Comparison of ENCODE assay signal across 16 cellular contexts in the genomic region with DNA sequence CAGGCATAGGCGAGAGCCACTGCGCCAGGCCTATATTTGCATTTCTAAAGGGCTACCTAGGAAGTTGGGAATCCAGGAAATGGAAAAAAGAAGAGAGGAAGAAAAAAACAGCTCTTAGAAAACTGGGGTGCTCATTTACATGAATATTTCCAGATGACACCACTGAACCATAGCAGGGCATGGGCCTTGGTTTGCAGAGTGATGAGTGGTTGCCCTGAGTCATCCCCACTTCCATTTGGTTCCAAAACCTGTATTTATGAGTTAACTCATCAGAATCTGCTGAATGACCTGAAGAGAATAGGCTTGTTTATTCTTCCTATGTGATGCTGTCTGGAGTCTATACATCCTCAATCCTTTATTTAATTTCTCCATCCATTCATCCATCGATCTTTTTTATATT. TPM values are rescaled to one million over a fixed set of nuclear protein-coding genes. Genes with fewer than 3 reads are reported as not detected.
DNase-seq lines count a peak whose midpoint lies in the region; ATAC-seq and TF ChIP-seq lines count a peak whose summit lies in the region.
"Had no signal": no experiment of that assay in that cellular context is flagged by ENCODE, and none has a peak within 500 bp of the region (broad histone marks: within the 10 kb centered on the region; RNA-seq: fewer than 3 reads in every experiment).

No MANE protein-coding gene starts in this region.

- H3K4me3 ChIP-seq in fibroblast of mammary gland (ENCODE audit: control insufficient read depth, low read depth, low read length): no peak overlapping the region
- H3K4me3 ChIP-seq in thoracic aorta: no peak overlapping the region
- H3K4me3 ChIP-seq: cardiac muscle cell had no signal

- peaks cover 4% of the 10 kb centered on the region for H3K36me3 ChIP-seq in thoracic aorta
- H3K36me3 ChIP-seq: cardiac muscle cell had no signal

- peak; percentile 34 to 43 for ATAC-seq in activated naive CD4-positive, alpha-beta T cell treated with anti-CD3 and anti-CD28 coated beads, Interleukin-2, amount 50 U/mL, for 72 hours
- ATAC-seq in WTC11 (peak; percentile 30), thoracic aorta (ENCODE audit: insufficient number of reproducible peaks, low FRiP score, low read depth) (no peak), GM19452 (IDR thresholded peaks at IDR 0.05; ENCODE audit: unreplicated experiment) (no peak)
- ATAC-seq: activated CD8-positive, alpha-beta T cell treated with anti-CD3 and anti-CD28 coated beads, Interleukin-2, amount 10 ng/mL, durations not matched to agents 7 days and 5 days had no signal

- H3K27ac ChIP-seq in thoracic aorta: peak overlapping the region; percentile 67 to 79
- no peak overlapping the region for H3K27ac ChIP-seq in substantia nigra (ENCODE audit: low read depth, low read length, poor library complexity, severe bottlenecking)
- H3K27ac ChIP-seq: cardiac muscle cell, KMS-11 had no signal

- no peaks in the 10 kb centered on the region for H3K9me3 ChIP-seq in thoracic aorta

- H3K27me3 ChIP-seq in thoracic aorta (replicated peaks; ENCODE audit: insufficient read depth): no peaks in the 10 kb centered on the region
- H3K27me3 ChIP-seq: cardiac muscle cell had no signal

- peaks cover 38% of the 10 kb centered on the region for H3K4me1 Mint-ChIP-seq in WTC11
- no peaks in the 10 kb centered on the region for H3K4me1 Mint-ChIP-seq in activated CD4-positive, alpha-beta T cell treated with anti-CD3 and anti-CD28 coated beads, Interleukin-2, amount 10 ng/mL, durations not matched to agents 7 days and 5 days

- CTCF ChIA-PET in WTC11 (lab: Charles Lee): interaction anchor here (1.0 to 2.3 kb wide), 5 partner anchors 13 to 132 kb away, joined by 3 to 12 read pairs (median 5); partner anchors contain the start of genes EHD3 and GALNT14
- CTCF ChIA-PET in activated CD4-positive, alpha-beta T cell treated with anti-CD3 and anti-CD28 coated beads, Interleukin-2, amount 10 ng/mL, durations not matched to agents 7 days and 5 days (lab: Charles Lee): interaction anchor here (0.7 kb wide), 1 partner anchor 54 kb away, joined by 3 read pairs; no protein-coding TSS in a partner anchor

- POLR2A ChIA-PET in WTC11 (lab: Charles Lee): no interaction called here
- POLR2A ChIA-PET in activated CD4-positive, alpha-beta T cell treated with anti-CD3 and anti-CD28 coated beads, Interleukin-2, amount 10 ng/mL, durations not matched to agents 7 days and 5 days (lab: Charles Lee): no interaction called here

- no peak for DNase-seq in activated naive CD4-positive, alpha-beta T cell treated with anti-CD3 and anti-CD28 coated beads, Interleukin-2, amount 50 U/mL, for 72 hours (ENCODE audit: low spot score in 2 of 2)
- DNase-seq in activated naive CD4-positive, alpha-beta T cell treated with Interleukin-2 at 50 U/mL for 16 hours: no peak
- DNase-seq in WTC11 (ENCODE audit: low spot score): no peak
- peak; percentile 81 for DNase-seq in fibroblast of mammary gland (ENCODE audit: low read depth)
- no peak for DNase-seq in thoracic aorta (ENCODE audit: low spot score)
- DNase-seq in activated CD4-positive, alpha-beta T cell treated with anti-CD3 and anti-CD28 coated beads, Interleukin-2, amount 10 ng/mL, durations not matched to agents 7 days and 5 days: no peak
- no peak for DNase-seq in substantia nigra (lab: John Stamatoyannopoulos, UW)
- DNase-seq: 8988T; activated CD8-positive, alpha-beta T cell treated with anti-CD3 and anti-CD28 coated beads, Interleukin-2, amount 10 ng/mL, durations not matched to agents 7 days and 5 days; activated gamma-delta T cell treated with Interleukin-2 at 50 U/mL for 16 hours; Calu3; NCI-H526; occipital lobe had no signal

- no peaks in the 10 kb centered on the region for H3K36me3 Mint-ChIP-seq in activated naive CD4-positive, alpha-beta T cell treated with anti-CD3 and anti-CD28 coated beads, Interleukin-2, amount 50 U/mL, for 72 hours
- H3K36me3 Mint-ChIP-seq in WTC11: peaks cover 15% of the 10 kb centered on the region
- no peaks in the 10 kb centered on the region for H3K36me3 Mint-ChIP-seq in activated CD4-positive, alpha-beta T cell treated with anti-CD3 and anti-CD28 coated beads, Interleukin-2, amount 10 ng/mL, durations not matched to agents 7 days and 5 days (ENCODE audit: low read depth)

- H3K27ac Mint-ChIP-seq in activated naive CD4-positive, alpha-beta T cell treated with anti-CD3 and anti-CD28 coated beads, Interleukin-2, amount 50 U/mL, for 72 hours: no peak overlapping the region
- H3K27ac Mint-ChIP-seq in WTC11: peak overlapping the region; percentile 71; the same call in 1 of the 2 replicates
- H3K27ac Mint-ChIP-seq in activated CD4-positive, alpha-beta T cell treated with anti-CD3 and anti-CD28 coated beads, Interleukin-2, amount 10 ng/mL, durations not matched to agents 7 days and 5 days: no peak overlapping the region
- H3K27ac Mint-ChIP-seq: activated CD8-positive, alpha-beta T cell treated with anti-CD3 and anti-CD28 coated beads, Interleukin-2, amount 10 ng/mL, durations not matched to agents 7 days and 5 days had no signal

- peaks cover 20 to 33% of the 10 kb centered on the region in 2 donors for H3K4me1 ChIP-seq in thoracic aorta (ENCODE audit: control insufficient read depth in 1 of 2, low read depth in 2 of 2)

- H3K27me3 Mint-ChIP-seq in WTC11 (ENCODE audit: low read depth): no peaks in the 10 kb centered on the region
- H3K27me3 Mint-ChIP-seq in activated CD4-positive, alpha-beta T cell treated with anti-CD3 and anti-CD28 coated beads, Interleukin-2, amount 10 ng/mL, durations not matched to agents 7 days and 5 days: peaks cover 4% of the 10 kb centered on the region

- TF ChIP-seq CTCF in WTC11 (IDR thresholded peaks at IDR 0.05): no peak
- TF ChIP-seq CTCF in fibroblast of mammary gland (conservative IDR thresholded peaks at IDR 0.05; ENCODE audit: control insufficient read depth, insufficient read depth, low read depth, low read length): no peak
- TF ChIP-seq CTCF in thoracic aorta (IDR thresholded peaks at IDR 0.05): no peak

- H3K9me3 Mint-ChIP-seq in activated naive CD4-positive, alpha-beta T cell treated with anti-CD3 and anti-CD28 coated beads, Interleukin-2, amount 50 U/mL, for 72 hours: no peaks in the 10 kb centered on the region
- H3K9me3 Mint-ChIP-seq in WTC11: no peaks in the 10 kb centered on the region
- H3K9me3 Mint-ChIP-seq in activated CD4-positive, alpha-beta T cell treated with anti-CD3 and anti-CD28 coated beads, Interleukin-2, amount 10 ng/mL, durations not matched to agents 7 days and 5 days: no peaks in the 10 kb centered on the region

- H3K4me3 Mint-ChIP-seq in WTC11: no peak overlapping the region
- no peak overlapping the region for H3K4me3 Mint-ChIP-seq in activated CD4-positive, alpha-beta T cell treated with anti-CD3 and anti-CD28 coated beads, Interleukin-2, amount 10 ng/mL, durations not matched to agents 7 days and 5 days
- H3K4me3 Mint-ChIP-seq: activated CD8-positive, alpha-beta T cell treated with anti-CD3 and anti-CD28 coated beads, Interleukin-2, amount 10 ng/mL, durations not matched to agents 7 days and 5 days had no signal

TF ChIP-seq in WTC11, 78 proteins besides CTCF, POLR2A, EP300 and RAD21:
- TF ChIP-seq ETV6 (CRISPR knock-in tag; IDR thresholded peaks at IDR 0.05) (0 out of 2 replicates have a peak, but pooled peaks have one; percentile 21), RELA (CRISPR knock-in tag; IDR thresholded peaks at IDR 0.05; ENCODE audit: borderline replicate concordance) (no peak)
- TF ChIP-seq, protein P1, sequence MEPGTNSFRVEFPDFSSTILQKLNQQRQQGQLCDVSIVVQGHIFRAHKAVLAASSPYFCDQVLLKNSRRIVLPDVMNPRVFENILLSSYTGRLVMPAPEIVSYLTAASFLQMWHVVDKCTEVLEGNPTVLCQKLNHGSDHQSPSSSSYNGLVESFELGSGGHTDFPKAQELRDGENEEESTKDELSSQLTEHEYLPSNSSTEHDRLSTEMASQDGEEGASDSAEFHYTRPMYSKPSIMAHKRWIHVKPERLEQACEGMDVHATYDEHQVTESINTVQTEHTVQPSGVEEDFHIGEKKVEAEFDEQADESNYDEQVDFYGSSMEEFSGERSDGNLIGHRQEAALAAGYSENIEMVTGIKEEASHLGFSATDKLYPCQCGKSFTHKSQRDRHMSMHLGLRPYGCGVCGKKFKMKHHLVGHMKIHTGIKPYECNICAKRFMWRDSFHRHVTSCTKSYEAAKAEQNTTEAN (CRISPR knock-in tag; IDR thresholded peaks at IDR 0.05): no peak

RNA-seq across cellular contexts. Expression of gene EHD3, which starts 36.2 kb away (rescaled TPM):
- total RNA-seq in activated naive CD4-positive, alpha-beta T cell treated with anti-CD3 and anti-CD28 coated beads, Interleukin-2, amount 50 U/mL, for 72 hours: 1 to 10 TPM in 1 of 2 donors, under 1 TPM in 1; 0.48 to 1.9 TPM
- total RNA-seq in WTC11 (2021): 9.8 to 10.2 TPM (median 10.0 TPM) in 3 replicates
- total RNA-seq in thoracic aorta: 10 to 100 TPM; 35.8 to 61.6 TPM
- total RNA-seq in activated CD4-positive, alpha-beta T cell treated with anti-CD3 and anti-CD28 coated beads, Interleukin-2, amount 10 ng/mL, durations not matched to agents 7 days and 5 days: under 1 TPM; 0.44 to 0.50 TPM

RNA-seq across cellular contexts. Expression of gene CAPN14, which starts 52.8 kb away (rescaled TPM):
- total RNA-seq in activated naive CD4-positive, alpha-beta T cell treated with anti-CD3 and anti-CD28 coated beads, Interleukin-2, amount 50 U/mL, for 72 hours: 1 to 10 TPM; 1.0 to 1.2 TPM
- 0.11 to 0.37 TPM (median 0.11 TPM) in 3 replicates for total RNA-seq in WTC11 (2021)
- under 1 TPM in 1 of 2 donors, not detected in 1; 0.14 TPM for total RNA-seq in thoracic aorta
- under 1 TPM; 0.10 to 0.12 TPM for total RNA-seq in activated CD4-positive, alpha-beta T cell treated with anti-CD3 and anti-CD28 coated beads, Interleukin-2, amount 10 ng/mL, durations not matched to agents 7 days and 5 days
- total RNA-seq: activated CD8-positive, alpha-beta T cell treated with anti-CD3 and anti-CD28 coated beads, Interleukin-2, amount 10 ng/mL, durations not matched to agents 7 days and 5 days had no signal

Comparison
In these comparisons a context has a peak if more than half of its experiments do, and no peak if none do; other contexts are left out.
1. ATAC-seq: peak in activated naive CD4-positive, alpha-beta T cell treated with anti-CD3 and anti-CD28 coated beads, Interleukin-2, amount 50 U/mL, for 72 hours (2 of 2) and WTC11 (single experiment); none in thoracic aorta (single experiment) and GM19452 (single experiment).